In the genomic region with DNA sequence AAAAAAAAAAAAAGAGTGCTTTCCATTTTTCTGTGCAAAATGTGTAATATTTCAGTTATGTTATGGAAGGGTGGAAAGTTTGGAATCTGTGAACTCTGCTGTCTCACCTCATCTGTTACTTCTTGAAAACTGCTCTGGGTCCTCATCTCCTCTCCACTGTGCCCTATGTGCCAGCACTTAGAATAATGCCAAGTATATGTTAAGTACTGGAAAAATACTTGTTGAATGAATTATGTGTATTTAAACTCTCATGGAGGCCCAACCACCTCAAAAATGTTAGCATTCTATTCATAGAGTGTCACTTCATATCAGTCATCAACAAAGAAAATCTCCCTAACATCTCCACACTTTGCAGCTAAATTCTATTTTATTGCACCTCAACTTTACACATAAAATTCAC, we compare ENCODE assay signal across 15 cellular contexts. TPM values are rescaled to one million over a fixed set of nuclear protein-coding genes. Genes with fewer than 3 reads are reported as not detected.
DNase-seq lines count a peak whose midpoint lies in the region; ATAC-seq and TF ChIP-seq lines count a peak whose summit lies in the region.
"Had no signal": no experiment of that assay in that cellular context is flagged by ENCODE, and none has a peak within 500 bp of the region (broad histone marks: within the 10 kb centered on the region; RNA-seq: fewer than 3 reads in every experiment).

No MANE protein-coding gene starts in this region.

- ATAC-seq in GM19025 (IDR thresholded peaks at IDR 0.05; ENCODE audit: low read depth, unreplicated experiment) (peak; percentile 7), HG02884 (IDR thresholded peaks at IDR 0.05; ENCODE audit: unreplicated experiment) (peak; percentile 8), upper lobe of right lung (peak; percentile 64), HG03139 (IDR thresholded peaks at IDR 0.05; ENCODE audit: unreplicated experiment) (no peak)

- no peak overlapping the region for H3K4me3 ChIP-seq in SK-N-SH (ENCODE audit: low read depth in 2 of 2, low read length in 1 of 2)
- no peak overlapping the region for H3K4me3 ChIP-seq in upper lobe of right lung
- H3K4me3 ChIP-seq: heart left ventricle, tibial nerve had no signal

- H3K27ac ChIP-seq in SK-N-SH (ENCODE audit: low read depth in 2 of 2, low read length in 1 of 2) (no peak overlapping the region), upper lobe of right lung (no peak overlapping the region)
- H3K27ac ChIP-seq: heart left ventricle, HL-60, tibial nerve had no signal

- POLR2A ChIA-PET in SK-N-SH (lab: Yijun Ruan, JAX) = no interaction called here

- H3K27me3 ChIP-seq in SK-N-SH (ENCODE audit: insufficient read depth) (no peaks in the 10 kb centered on the region), upper lobe of right lung (no peaks in the 10 kb centered on the region)
- H3K27me3 ChIP-seq: heart left ventricle, tibial nerve had no signal

- intact Hi-C loops in upper lobe of right lung (cut with DNase I) = no loop called here

- no peak overlapping the region for H3K9ac ChIP-seq in SK-N-SH

- no peaks in the 10 kb centered on the region for H3K9me3 ChIP-seq in SK-N-SH
- H3K9me3 ChIP-seq in upper lobe of right lung = no peaks in the 10 kb centered on the region
- H3K9me3 ChIP-seq: heart left ventricle, tibial nerve had no signal

- no peak overlapping the region for H3K4me2 ChIP-seq in SK-N-SH

- H2AFZ ChIP-seq in SK-N-SH (ENCODE audit: low read depth) = 0 out of 2 replicates have a peak overlapping the region, but pooled peaks have one; percentile 45

- no peaks in the 10 kb centered on the region; a peak in 1 of 4 replicates for H3K4me1 ChIP-seq in SK-N-SH (ENCODE audit: control insufficient read depth in 1 of 2, insufficient read depth in 2 of 2, low read depth in 1 of 2, low read length in 1 of 2)
- no peaks in the 10 kb centered on the region for H3K4me1 ChIP-seq in upper lobe of right lung
- H3K4me1 ChIP-seq: tibial nerve had no signal

- no peaks in the 10 kb centered on the region for H3K36me3 ChIP-seq in SK-N-SH (replicated peaks in 1 of 2; ENCODE audit: control insufficient read depth in 1 of 2, insufficient read depth in 2 of 2, low read length in 1 of 2)
- H3K36me3 ChIP-seq in upper lobe of right lung = no peaks in the 10 kb centered on the region
- H3K36me3 ChIP-seq: tibial nerve had no signal

- no peak for TF ChIP-seq CTCF in SK-N-SH (IDR thresholded peaks at IDR 0.05)
- no peak for TF ChIP-seq CTCF in upper lobe of right lung (IDR thresholded peaks at IDR 0.05)

- no peak for TF ChIP-seq EP300 in SK-N-SH (IDR thresholded peaks at IDR 0.05; ENCODE audit: borderline replicate concordance in 1 of 2, low read depth in 1 of 2, low read length in 1 of 2)

- no peaks in the 10 kb centered on the region for H4K20me1 ChIP-seq in SK-N-SH (ENCODE audit: insufficient read depth)

- no peak for TF ChIP-seq RAD21 in SK-N-SH (IDR thresholded peaks at IDR 0.05; ENCODE audit: low read length)

- no peaks in the 10 kb centered on the region for H3K79me2 ChIP-seq in SK-N-SH (ENCODE audit: insufficient read depth)

- CTCF ChIA-PET in SK-N-SH (lab: Yijun Ruan, JAX) = interaction anchor here (0.7 to 1.6 kb wide), 8 partner anchors 9 to 1743 kb away, joined by 3 to 8 read pairs (median 4); no protein-coding TSS in a partner anchor

- no peaks in the 10 kb centered on the region for H3F3A ChIP-seq in SK-N-SH (replicated peaks; ENCODE audit: insufficient read depth)

- H3K9me2 ChIP-seq in SK-N-SH = no peaks in the 10 kb centered on the region

- DNase-seq in SK-N-SH = no peak
- DNase-seq in upper lobe of right lung = no peak
- DNase-seq in activated CD4-positive, alpha-beta T cell treated with anti-CD3 and anti-CD28 coated beads for 1 hour = no peak
- no peak for DNase-seq in inferior parietal cortex (ENCODE audit: extremely low spot score)
- no peak for DNase-seq in stimulated activated CD4-positive, alpha-beta T cell treated with anti-CD3 and anti-CD28 coated beads, Interleukin-15, amount 100 ng/mL, for 24 hours
- DNase-seq: activated effector memory CD4-positive, alpha-beta T cell treated with Interleukin-2 at 50 U/mL for 16 hours; effector memory CD4-positive, alpha-beta T cell; KG1; kidney had no signal

TF ChIP-seq in SK-N-SH, 30 proteins besides CTCF, POLR2A, EP300 and RAD21:
- no peak for TF ChIP-seq CHD2 (IDR thresholded peaks at IDR 0.05; ENCODE audit: low read length, partially characterized antibody)
- TF ChIP-seq POLR2AphosphoS5 (IDR thresholded peaks at IDR 0.05; ENCODE audit: low read depth, low read length) = no peak
- TF ChIP-seq GATA2 (CRISPR knock-in tag; IDR thresholded peaks at IDR 0.05) = no peak
- no peak for TF ChIP-seq ELF1 (IDR thresholded peaks at IDR 0.05)
- no peak for TF ChIP-seq SMC3 (IDR thresholded peaks at IDR 0.05; ENCODE audit: low read depth, low read length)
- TF ChIP-seq TCF12 (IDR thresholded peaks at IDR 0.05) = no peak
- TF ChIP-seq, protein P1, sequence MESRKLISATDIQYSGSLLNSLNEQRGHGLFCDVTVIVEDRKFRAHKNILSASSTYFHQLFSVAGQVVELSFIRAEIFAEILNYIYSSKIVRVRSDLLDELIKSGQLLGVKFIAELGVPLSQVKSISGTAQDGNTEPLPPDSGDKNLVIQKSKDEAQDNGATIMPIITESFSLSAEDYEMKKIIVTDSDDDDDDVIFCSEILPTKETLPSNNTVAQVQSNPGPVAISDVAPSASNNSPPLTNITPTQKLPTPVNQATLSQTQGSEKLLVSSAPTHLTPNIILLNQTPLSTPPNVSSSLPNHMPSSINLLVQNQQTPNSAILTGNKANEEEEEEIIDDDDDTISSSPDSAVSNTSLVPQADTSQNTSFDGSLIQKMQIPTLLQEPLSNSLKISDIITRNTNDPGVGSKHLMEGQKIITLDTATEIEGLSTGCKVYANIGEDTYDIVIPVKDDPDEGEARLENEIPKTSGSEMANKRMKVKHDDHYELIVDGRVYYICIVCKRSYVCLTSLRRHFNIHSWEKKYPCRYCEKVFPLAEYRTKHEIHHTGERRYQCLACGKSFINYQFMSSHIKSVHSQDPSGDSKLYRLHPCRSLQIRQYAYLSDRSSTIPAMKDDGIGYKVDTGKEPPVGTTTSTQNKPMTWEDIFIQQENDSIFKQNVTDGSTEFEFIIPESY (IDR thresholded peaks at IDR 0.05; ENCODE audit: borderline replicate concordance, low read depth) = no peak
- TF ChIP-seq NFIC (IDR thresholded peaks at IDR 0.05; ENCODE audit: borderline replicate concordance) = no peak
- TF ChIP-seq GABPA (IDR thresholded peaks at IDR 0.05; ENCODE audit: low read depth) = no peak
- no peak for TF ChIP-seq FOSL2 (IDR thresholded peaks at IDR 0.05; ENCODE audit: borderline replicate concordance, low read depth)
- no peak for TF ChIP-seq EZH2phosphoT487 (IDR thresholded peaks at IDR 0.05; ENCODE audit: borderline replicate concordance, low read depth)
- TF ChIP-seq, protein P2, sequence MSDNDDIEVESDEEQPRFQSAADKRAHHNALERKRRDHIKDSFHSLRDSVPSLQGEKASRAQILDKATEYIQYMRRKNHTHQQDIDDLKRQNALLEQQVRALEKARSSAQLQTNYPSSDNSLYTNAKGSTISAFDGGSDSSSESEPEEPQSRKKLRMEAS (IDR thresholded peaks at IDR 0.05; ENCODE audit: low read depth) = no peak

RNA-seq across cellular contexts. Expression of a gene that starts 46.0 kb away (rescaled TPM):
- polyA plus RNA-seq in SK-N-SH (2012; rRNA removed) = 1.5 TPM in 2 replicates
- 2.1 and 2.3 TPM in 2 replicates for polyA plus RNA-seq in SK-N-SH (2012; cell fraction: cytosol; rRNA removed)
- 0.66 and 0.82 TPM in 2 replicates for polyA plus RNA-seq in SK-N-SH (2012; cell fraction: nucleus; rRNA removed)
- 470 TPM for total RNA-seq in upper lobe of right lung
